4 cellular contexts compared by ENCODE assay signal in the genomic region with DNA sequence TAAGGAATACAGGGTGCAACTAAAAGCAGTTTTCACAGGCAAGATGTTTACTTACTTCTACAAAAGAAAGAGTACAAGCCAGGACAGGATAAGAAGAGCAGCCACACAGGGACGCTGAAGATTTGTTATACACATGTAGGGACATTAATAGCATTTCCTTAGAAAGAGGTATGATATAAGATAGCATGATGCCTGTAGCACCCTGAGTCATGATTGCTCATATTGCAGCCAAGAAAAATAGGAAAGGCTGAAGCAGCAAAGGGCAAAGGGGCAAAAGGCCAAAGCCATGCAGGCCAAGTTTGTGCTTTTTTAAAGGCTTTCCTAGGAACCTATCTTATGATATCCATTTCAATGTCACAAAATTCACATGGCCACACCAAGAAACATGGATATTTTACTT.
DNase-seq lines count a peak whose midpoint lies in the region; FAIRE-seq and TF ChIP-seq lines count a peak whose summit lies in the region.
"Not testable (repeated sequence)": the region's sequence is repeated elsewhere in the genome, so short reads cannot be mapped to it uniquely, and the experiment has no call there.

No MANE protein-coding gene starts in this region.

- FAIRE-seq in bronchial epithelial cell (lab: Jason Lieb, UNC) = not testable (repeated sequence)

- H3K27me3 ChIP-seq in bronchial epithelial cell (ENCODE audit: control insufficient read depth, insufficient read depth, low read length) = not testable (repeated sequence)

- in situ Hi-C loops in Caki2 (cut with HindIII; ENCODE audit: low pct_unique_long_range_greater_than_20kb, low sequenced_read_pairs) = not testable (repeated sequence)

- DNase-seq in Caki2 (ENCODE audit: low read depth) (peak; percentile 61), LNCaP clone FGC (ENCODE audit: low read depth) (peak; percentile 55), RKO (ENCODE audit: low spot score) (peak; percentile 37), bronchial epithelial cell (ENCODE audit: low read depth) (peak; percentile 33)

- H3K4me3 ChIP-seq in LNCaP clone FGC (ENCODE audit: low read depth, low read length); bronchial epithelial cell (ENCODE audit: low read depth, low read length): not testable (repeated sequence)

- TF ChIP-seq CTCF in LNCaP clone FGC (IDR thresholded peaks at IDR 0.05; ENCODE audit: control insufficient read depth, extremely low read depth, insufficient read depth) = peak; percentile 28
- TF ChIP-seq CTCF in bronchial epithelial cell (IDR thresholded peaks at IDR 0.05; ENCODE audit: insufficient read depth, low read length, severe bottlenecking) = not testable (repeated sequence)

- H3K36me3 ChIP-seq in bronchial epithelial cell (ENCODE audit: control insufficient read depth, insufficient read depth, low read length) = not testable (repeated sequence)
